ENCODE assay signal across 15 cellular contexts in genomic region chr11:34149274-34149673, GRCh38. TPM values are rescaled to one million over a fixed set of nuclear protein-coding genes. Genes with fewer than 3 reads are reported as not detected.
DNase-seq lines count a peak whose midpoint lies in the region; ATAC-seq and TF ChIP-seq lines count a peak whose summit lies in the region.
"Had no signal": no experiment of that assay in that cellular context is flagged by ENCODE, and none has a peak within 500 bp of the region (broad histone marks: within the 10 kb centered on the region; RNA-seq: fewer than 3 reads in every experiment).

No MANE protein-coding gene starts in this region.

- H3K9me3 Mint-ChIP-seq in endodermal cell (no peaks in the 10 kb centered on the region), nephron (no peaks in the 10 kb centered on the region), progenitor cell of endocrine pancreas (ENCODE audit: low read depth) (no peaks in the 10 kb centered on the region)
- H3K9me3 Mint-ChIP-seq: CD8-positive, alpha-beta T cell had no signal

- TF ChIP-seq CTCF in HL-60 (IDR thresholded peaks at IDR 0.05; ENCODE audit: insufficient read depth, low read length) (no peak), endodermal cell (conservative IDR thresholded peaks at IDR 0.05) (no peak), nephron (IDR thresholded peaks at IDR 0.05; ENCODE audit: unreplicated experiment in 3 of 3) (no peak), progenitor cell of endocrine pancreas (IDR thresholded peaks at IDR 0.05; ENCODE audit: unreplicated experiment) (no peak)

- no peak for ATAC-seq in HG03439 (IDR thresholded peaks at IDR 0.05; ENCODE audit: unreplicated experiment)

- H3K27me3 Mint-ChIP-seq in endodermal cell (ENCODE audit: insufficient read depth) (no peaks in the 10 kb centered on the region), nephron (ENCODE audit: low read depth) (no peaks in the 10 kb centered on the region), progenitor cell of endocrine pancreas (no peaks in the 10 kb centered on the region)

- H3K4me3 Mint-ChIP-seq in endodermal cell, result no peak overlapping the region
- no peak overlapping the region for H3K4me3 Mint-ChIP-seq in nephron
- no peak overlapping the region for H3K4me3 Mint-ChIP-seq in progenitor cell of endocrine pancreas (ENCODE audit: low read depth)
- H3K4me3 Mint-ChIP-seq: CD8-positive, alpha-beta T cell had no signal

- DNase-seq in HL-60 (ENCODE audit: low read depth in 1 of 2, low spot score in 1 of 2) (no peak), endodermal cell (no peak), progenitor cell of endocrine pancreas (ENCODE audit: low spot score, unreplicated experiment) (no peak), activated T-cell treated with anti-CD3 and anti-CD28 coated beads for 4 hours (no peak), MG63 (no peak)
- DNase-seq: CD8-positive, alpha-beta T cell; DMS79 treated with DMSO at 0.1 percent for 48 hours; GOT3; KG1; NCI-H1092 treated with DMSO at 0.1 percent for 48 hours; NCI-H187; SHP77 treated with DMSO at 0.1 percent for 48 hours had no signal

- H3K36me3 Mint-ChIP-seq in endodermal cell (ENCODE audit: low read depth) (peaks cover 44% of the 10 kb centered on the region), nephron (ENCODE audit: low read depth) (peaks cover 44% of the 10 kb centered on the region), progenitor cell of endocrine pancreas (ENCODE audit: insufficient read depth) (peaks cover 24% of the 10 kb centered on the region)

- H3K27me3 ChIP-seq in HL-60 (ENCODE audit: insufficient read depth, poor library complexity, severe bottlenecking), result no peaks in the 10 kb centered on the region
- no peaks in the 10 kb centered on the region for H3K27me3 ChIP-seq in endodermal cell (ENCODE audit: control insufficient read depth, insufficient read depth, low read length, poor library complexity, severe bottlenecking)
- H3K27me3 ChIP-seq in MG63, result no peaks in the 10 kb centered on the region
- H3K27me3 ChIP-seq: BE2C had no signal

- H3K27ac Mint-ChIP-seq in endodermal cell, result no peak overlapping the region
- peak overlapping the region; percentile 53 to 90 (median 71) for H3K27ac Mint-ChIP-seq in nephron
- peak overlapping the region; percentile 84 for H3K27ac Mint-ChIP-seq in progenitor cell of endocrine pancreas
- H3K27ac Mint-ChIP-seq: CD8-positive, alpha-beta T cell had no signal

- H3K4me1 Mint-ChIP-seq in endodermal cell (no peaks in the 10 kb centered on the region), nephron (peaks cover 20% of the 10 kb centered on the region), progenitor cell of endocrine pancreas (ENCODE audit: low read depth) (peaks cover 4% of the 10 kb centered on the region)

- WGBS in endodermal cell (ENCODE audit: insufficient coverage in 1 of 2, insufficient read length in 1 of 2), 2 experiments, result 93 to 94% methylated on average over 4 to 7 of the region's 7 CpGs

- H3K27ac ChIP-seq in HL-60 (replicated peaks), result peak overlapping the region; percentile 79
- H3K27ac ChIP-seq in endodermal cell (ENCODE audit: low read depth, low read length), result peak overlapping the region; percentile 98

- H3K9me3 ChIP-seq in endodermal cell (ENCODE audit: control insufficient read depth, low read length) (no peaks in the 10 kb centered on the region), MG63 (no peaks in the 10 kb centered on the region)
- H3K9me3 ChIP-seq: BE2C had no signal

- no peak overlapping the region for H3K9ac ChIP-seq in endodermal cell (ENCODE audit: extremely low read depth, low read length, poor library complexity, severe bottlenecking)

- H3K36me3 ChIP-seq in endodermal cell (ENCODE audit: control insufficient read depth, insufficient read depth, low read length) (peaks cover 62% of the 10 kb centered on the region), MG63 (peaks cover 75% of the 10 kb centered on the region)

- H3K4me3 ChIP-seq in HL-60 (replicated peaks; ENCODE audit: insufficient read depth, low read length), result no peak overlapping the region
- H3K4me3 ChIP-seq in endodermal cell (ENCODE audit: low read length), result no peak overlapping the region
- H3K4me3 ChIP-seq in MG63, result no peak overlapping the region

- H3K4me1 ChIP-seq in endodermal cell (ENCODE audit: control insufficient read depth, insufficient read depth, low read length), result no peaks in the 10 kb centered on the region

RNA-seq across cellular contexts. Expression of gene NAT10, which starts 43.8 kb away (rescaled TPM):
- total RNA-seq in endodermal cell (10 to 100 TPM; 59.7 to 61.0 TPM), progenitor cell of endocrine pancreas (59.2 and 64.5 TPM in 2 replicates)
- polyA plus RNA-seq in endodermal cell (2013, experiment 1 of 2), result 37.3 TPM
- polyA plus RNA-seq in endodermal cell (2013, experiment 2 of 2), result 34.9 TPM
- 52.1 and 96.3 TPM in 2 replicates for total RNA-seq in MG63 (2014; rRNA removed; shearing (Covaris generic); ENCODE audit: low replicate concordance)
